ENCODE assay signal across 23 cellular contexts in genomic region chr11:86795962-86796361, GRCh38. TPM values are rescaled to one million over a fixed set of nuclear protein-coding genes. Genes with fewer than 3 reads are reported as not detected.
DNase-seq lines count a peak whose midpoint lies in the region; ATAC-seq, FAIRE-seq and TF ChIP-seq lines count a peak whose summit lies in the region.
"Had no signal": no experiment of that assay in that cellular context is flagged by ENCODE, and none has a peak within 500 bp of the region (broad histone marks: within the 10 kb centered on the region; RNA-seq: fewer than 3 reads in every experiment).

No MANE protein-coding gene starts in this region.

- no peaks in the 10 kb centered on the region for H4K20me1 ChIP-seq in K562 (replicated peaks; ENCODE audit: control insufficient read depth, insufficient read depth, low read length)

- H3K4me3 ChIP-seq in A549: no peak overlapping the region
- H3K4me3 ChIP-seq in K562: no peak overlapping the region
- H3K4me3 ChIP-seq: BLaER1 treated with 17β-estradiol and CSF1 and Interleukin-3, amounts not matched to agents 10 nM and 100 nM; heart left ventricle; thoracic aorta; uterus had no signal

- POLR2A ChIA-PET in A549 (lab: Yijun Ruan, JAX): interaction anchor here (1.0 to 1.2 kb wide), 2 partner anchors 124 to 312 kb away, joined by 3 to 5 read pairs; partner anchors contain the start of gene ME3
- POLR2A ChIA-PET in K562 (lab: Yijun Ruan, JAX): interaction anchor here (2.1 kb wide), 1 partner anchor 11 kb away, joined by 4 read pairs; no protein-coding TSS in a partner anchor

- TF ChIP-seq EP300 in A549 (IDR thresholded peaks at IDR 0.05) (peak; percentile 70 to 81; a peak in 3 of 5 replicates), K562 (IDR thresholded peaks at IDR 0.05; ENCODE audit: low read length) (no peak)

- no peak overlapping the region for H3K9ac ChIP-seq in K562 (ENCODE audit: insufficient read depth in 1 of 2, low read depth in 2 of 2, low read length in 2 of 2)
- H3K9ac ChIP-seq: BLaER1 treated with 17β-estradiol and CSF1 and Interleukin-3, amounts not matched to agents 10 nM and 100 nM had no signal

- H3K4me2 ChIP-seq in A549: peak overlapping the region; percentile 10
- H3K4me2 ChIP-seq in K562 (ENCODE audit: insufficient read depth, low read length): no peak overlapping the region
- H3K4me2 ChIP-seq: BLaER1 treated with 17β-estradiol and CSF1 and Interleukin-3, amounts not matched to agents 10 nM and 100 nM had no signal

- TF ChIP-seq RAD21 in A549 (conservative IDR thresholded peaks at IDR 0.05 in 1 of 2, IDR thresholded peaks at IDR 0.05 in 1 of 2): no peak
- TF ChIP-seq RAD21 in K562 (CRISPR knock-in tag; conservative IDR thresholded peaks at IDR 0.05 in 1 of 2, IDR thresholded peaks at IDR 0.05 in 1 of 2): no peak

- TF ChIP-seq CTCF in A549 (IDR thresholded peaks at IDR 0.05) (no peak), K562 (IDR thresholded peaks at IDR 0.05 in 2 of 3, conservative IDR thresholded peaks at IDR 0.05 in 1 of 3; ENCODE audit: insufficient read depth in 2 of 3, low read depth in 1 of 3, low read length in 3 of 3) (no peak)

- no peaks in the 10 kb centered on the region for H3K9me1 ChIP-seq in K562 (ENCODE audit: control insufficient read depth, insufficient read depth, low read length)

- DNase-seq in A549 (ENCODE audit: low read depth in 1 of 2, low spot score in 1 of 2): peak in 1 of 2 experiments; percentile 91
- DNase-seq in NCI-H226: peak; percentile 60
- DNase-seq in K562 (ENCODE audit: extremely low read depth in 1 of 4, low spot score in 3 of 4): no peak
- DNase-seq in fibroblast of peridontal ligament (ENCODE audit: extremely low read depth): peak; percentile 42
- no peak for DNase-seq in T-helper 2 cell
- DNase-seq in activated CD4-positive, alpha-beta T cell treated with anti-CD3 and anti-CD28 coated beads for 4 hours: no peak
- DNase-seq in retina: no peak
- DNase-seq: activated CD4-positive, alpha-beta T cell treated with anti-CD3 and anti-CD28 coated beads for 1 hour; activated CD8-positive, alpha-beta memory T cell treated with anti-CD3 and anti-CD28 coated beads for 24 hours; activated T-cell treated with anti-CD3 and anti-CD28 coated beads, Interleukin-2, amount 50 U/mL, for 24 hours; EL; heart left ventricle; NCI-H1092; NCI-H187 treated with DMSO at 0.1 percent for 48 hours; NCI-H345; stimulated activated naive CD8-positive, alpha-beta T cell treated with anti-CD3 and anti-CD28 coated beads, Interleukin-15, Interleukin-2, amounts not matched to agents 100 U/mL and 50 U/mL, for 24 hours; uterus had no signal

- H3K4me1 ChIP-seq in A549 (peaks cover 38% of the 10 kb centered on the region), K562 (replicated peaks in 1 of 2; ENCODE audit: control insufficient read depth in 2 of 2, insufficient read depth in 2 of 2, low read length in 2 of 2) (peaks cover 0 to 13% of the 10 kb centered on the region in 2 experiments; a peak in 2 of 5 replicates)
- H3K4me1 ChIP-seq: uterus had no signal

- CTCF ChIA-PET in A549 (lab: Yijun Ruan, JAX) (interaction anchor here (0.6 to 2.7 kb wide), 7 partner anchors 15 to 236 kb away, joined by 3 to 12 read pairs (median 4); no protein-coding TSS in a partner anchor), K562 (lab: Yijun Ruan, JAX; ENCODE audit: low intra/inter-chr PET ratio) (no interaction called here)

- H3K36me3 ChIP-seq in K562 (ENCODE audit: control insufficient read depth, insufficient read depth, low read length): no peaks in the 10 kb centered on the region
- H3K36me3 ChIP-seq: BLaER1 treated with 17β-estradiol and CSF1 and Interleukin-3, amounts not matched to agents 10 nM and 100 nM; heart left ventricle; thoracic aorta; uterus had no signal

- H3K79me2 ChIP-seq in K562 (ENCODE audit: control insufficient read depth, insufficient read depth, low read length): no peaks in the 10 kb centered on the region

- no peak overlapping the region for H2AFZ ChIP-seq in K562 (ENCODE audit: low read depth, low read length)

- TF ChIP-seq POLR2A in A549 (IDR thresholded peaks at IDR 0.05; ENCODE audit: low read length): no peak
- TF ChIP-seq POLR2A in K562 (conservative IDR thresholded peaks at IDR 0.05): no peak

- FAIRE-seq in A549 (lab: Jason Lieb, UNC) (peak; percentile 74), K562 (lab: Jason Lieb, UNC) (no peak)
- FAIRE-seq: HepG2 had no signal

- no TSS peak for BruUV-seq in K562 (replicated peaks; lab: Mats Ljungman, UMichigan)

- peak overlapping the region; percentile 53 to 96 for H3K27ac ChIP-seq in A549
- no peak overlapping the region for H3K27ac ChIP-seq in K562 (ENCODE audit: extremely low read depth, low read depth, low read length)
- H3K27ac ChIP-seq: BLaER1 treated with 17β-estradiol and CSF1 and Interleukin-3, amounts not matched to agents 10 nM and 100 nM; heart left ventricle; thoracic aorta; uterus had no signal

- intact Hi-C loops in K562 (cut with micrococcal nuclease): no loop called here

- H3K9me3 ChIP-seq in A549 (no peaks in the 10 kb centered on the region), K562 (replicated peaks; ENCODE audit: control insufficient read depth, insufficient read depth, low read depth, low read length) (no peaks in the 10 kb centered on the region)
- H3K9me3 ChIP-seq: BLaER1 treated with 17β-estradiol and CSF1 and Interleukin-3, amounts not matched to agents 10 nM and 100 nM; heart left ventricle; thoracic aorta; uterus had no signal

- in situ Hi-C loops in K562 (cut with MboI): no loop called here

- peak in 1 of 2 experiments; percentile 11; a peak in 2 of 6 replicates for ATAC-seq in A549
- no peak for ATAC-seq in K562
- no peak for ATAC-seq in GM19455 (IDR thresholded peaks at IDR 0.05; ENCODE audit: unreplicated experiment)
- ATAC-seq: HCT116; heart left ventricle; HepG2; stimulated activated naive CD8-positive, alpha-beta T cell treated with anti-CD3 and anti-CD28 coated beads, Interleukin-15, Interleukin-2, amounts not matched to agents 100 U/mL and 50 U/mL, for 24 hours had no signal

- peaks cover 6 to 18% of the 10 kb centered on the region in 2 experiments; a peak in 3 of 5 replicates for H3K27me3 ChIP-seq in K562 (ENCODE audit: control insufficient read depth in 2 of 2, insufficient read depth in 2 of 2, low read length in 2 of 2)
- H3K27me3 ChIP-seq: uterus had no signal

- 20% methylated on average over 3 of the region's 3 CpGs for WGBS in A549 (ENCODE audit: missing lambda C conversion rate)
- WGBS in K562 (ENCODE audit: insufficient coverage, low coverage, missing lambda C conversion rate): 0% methylated on average over 3 of the region's 3 CpGs

TF ChIP-seq in A549, 52 proteins besides CTCF, POLR2A, EP300 and RAD21:
- TF ChIP-seq JUN (IDR thresholded peaks at IDR 0.05) (peak in 1 of 2 experiments; percentile 71; a peak in 2 of 5 replicates), CEBPB (IDR thresholded peaks at IDR 0.05) (peak; percentile 68 to 82), RFX5 (IDR thresholded peaks at IDR 0.05) (no peak), CHD2 (IDR thresholded peaks at IDR 0.05; ENCODE audit: low read length, partially characterized antibody) (no peak), FOSL2 (IDR thresholded peaks at IDR 0.05) (no peak), FOSL2 (CRISPR knock-in tag; IDR thresholded peaks at IDR 0.05) (peak; percentile 46), GATA3 (IDR thresholded peaks at IDR 0.05; ENCODE audit: borderline replicate concordance) (peak; percentile 85), JUNB (IDR thresholded peaks at IDR 0.05) (0 out of 2 replicates have a peak, but pooled peaks have one; percentile 33), TP53 (CRISPR knock-in tag; IDR thresholded peaks at IDR 0.05) (0 out of 2 replicates have a peak, but pooled peaks have one; percentile 42)

TF ChIP-seq in K562, 482 proteins besides CTCF, POLR2A, EP300 and RAD21 (continues in another document):
- no peak for TF ChIP-seq ZBTB5 (IDR thresholded peaks at IDR 0.05)

RNA-seq across cellular contexts. Expression of gene PRSS23, which starts 4.4 kb away (rescaled TPM):
- polyA plus RNA-seq in A549 (2011; rRNA removed) (240 and 282 TPM in 2 replicates), A549 (2017; fragmentation: RNase III; extraction: RNeasy Plus Mini Kit Qiagen cat#74134 plus additional on column Dnase treatment) (199 to 247 TPM (median 217 TPM) in 3 replicates), K562 (2011; rRNA removed) (not detected in 2 replicates), K562 (2014; fragmentation: Illumina TruSeq; extraction: Trizol) (0.19 and 0.24 TPM in 2 replicates), K562 (2014; fragmentation: Nextera tagmentation; extraction: Ambion mirVana) (under 1 TPM; 0.04 to 0.11 TPM), K562 (2014; rRNA removed) (0.03 TPM in 1 of 2 replicates, not detected in the other)
- polyA plus RNA-seq in A549 (2012; cell fraction: cytosol; rRNA removed): 114 and 212 TPM in 2 replicates
- 111 and 129 TPM in 2 replicates for polyA plus RNA-seq in A549 (2012; cell fraction: nucleus; rRNA removed)
- polyA minus RNA-seq in A549 (2011; rRNA and poly(A)+ RNA removed): 340 and 362 TPM in 2 replicates
- total RNA-seq in K562 (2011; cell fraction: chromatin; rRNA removed; ENCODE audit: low replicate concordance): not detected in 2 replicates
- total RNA-seq in K562 (2011; cell fraction: nucleolus; rRNA removed): 0.13 TPM in 1 of 2 replicates, not detected in the other
- total RNA-seq in K562 (2011; cell fraction: nucleoplasm; rRNA removed): not detected in 2 replicates
- total RNA-seq in K562 (2014; rRNA removed) (0.05 and 0.16 TPM in 2 replicates), K562 (2014; rRNA removed; fragmentation: Illumina TruSeq; extraction: Trizol) (0.11 and 0.16 TPM in 2 replicates), K562 (2015; rRNA removed; fragmentation: Illumina TruSeq; extraction: Trizol) (0.14 and 0.23 TPM in 2 replicates), K562 (2021) (0.51 and 0.58 TPM in 2 replicates)
- polyA plus RNA-seq in K562 (2011; cell fraction: cytosol; rRNA removed): 0.03 and 0.12 TPM in 2 replicates
- 0.06 TPM in 1 of 2 replicates, not detected in the other for polyA plus RNA-seq in K562 (2011; cell fraction: nucleus; rRNA removed)
- polyA plus RNA-seq in K562 (2012): 0.33 and 0.69 TPM in 2 replicates
- polyA minus RNA-seq in K562 (2011; rRNA and poly(A)+ RNA removed): 0.03 TPM in 1 of 2 replicates, not detected in the other
- polyA minus RNA-seq in K562 (2011; cell fraction: cytosol; rRNA and poly(A)+ RNA removed): 2.6 and 3.0 TPM in 2 replicates
- 0.13 and 0.33 TPM in 2 replicates for polyA minus RNA-seq in K562 (2011; cell fraction: nucleus; rRNA and poly(A)+ RNA removed)
- total RNA-seq: OCI-LY7 had no signal

Comparison
In these comparisons a context has a peak if more than half of its experiments do, and no peak if none do; other contexts are left out.
1. DNase-seq: peak in NCI-H226 (single experiment) and fibroblast of peridontal ligament (single experiment); none in K562 (0 of 4), T-helper 2 cell (0 of 5), activated CD4-positive, alpha-beta T cell treated with anti-CD3 and anti-CD28 coated beads for 4 hours (0 of 2) and retina (single experiment).
2. RNA of gene PRSS23, which starts 4.4 kb away (polyA plus RNA-seq): 111 to 282 TPM in A549; 0.03 to 0.69 TPM in K562; every median in the first group is over 10 times any median in the second.
3. Of the 35 proteins assayed by ChIP-seq in both K562 and A549: peak only in K562: none; only in A549: CEBPB, EP300 and JUNB; in both: none; in neither: 31; mixed calls (peak in some experiments, not most) for 1.